In the genomic region with DNA sequence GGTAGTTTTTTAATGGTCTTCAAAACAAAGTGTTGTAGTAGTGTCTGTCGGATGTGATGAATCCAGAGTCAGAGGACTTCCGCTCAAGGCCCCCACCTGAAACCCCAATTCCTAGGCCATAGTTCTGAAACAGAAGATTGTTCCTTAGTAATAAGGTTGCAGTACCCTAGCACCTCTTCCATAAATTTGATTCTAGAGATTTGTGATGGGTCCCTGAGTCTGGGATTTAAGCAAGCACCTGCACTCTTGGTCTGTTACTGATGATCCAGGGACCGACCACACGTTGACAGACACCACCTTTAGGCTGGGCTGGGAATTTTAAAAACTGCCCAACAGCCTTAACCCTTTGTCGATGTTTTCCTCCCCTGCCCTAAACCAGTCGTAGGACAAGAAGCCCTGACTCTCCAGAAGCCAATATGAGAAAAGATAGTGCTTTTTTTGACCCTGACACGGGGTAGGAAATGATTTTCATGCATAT, we compare ENCODE assay signal across 8 cellular contexts. TPM values are rescaled to one million over a fixed set of nuclear protein-coding genes. Genes with fewer than 3 reads are reported as not detected.
DNase-seq lines count a peak whose midpoint lies in the region; ATAC-seq and TF ChIP-seq lines count a peak whose summit lies in the region.

No MANE protein-coding gene starts in this region.

- H3K4me3 ChIP-seq in H7 (ENCODE audit: insufficient read depth, low read depth, low read length), result peak overlapping the region; percentile 85

- H3K27me3 Mint-ChIP-seq in CD4-positive, alpha-beta T cell, result no peaks in the 10 kb centered on the region
- H3K27me3 Mint-ChIP-seq in neural crest cell (ENCODE audit: low read depth), result no peaks in the 10 kb centered on the region

- DNase-seq in CD4-positive, alpha-beta T cell, result no peak
- DNase-seq in H7 (peak; percentile 76), SK-MEL-5 (ENCODE audit: low read depth, low spot score) (peak; percentile 46), epithelial cell of prostate (ENCODE audit: low read depth, low spot score) (no peak), neural crest cell (ENCODE audit: low read depth, low spot score) (no peak), cortex of kidney (lab: John Stamatoyannopoulos, UW) (no peak)
- DNase-seq in effector CD4-positive, alpha-beta T cell, result no peak

- H3K36me3 Mint-ChIP-seq in CD4-positive, alpha-beta T cell (ENCODE audit: low read depth), result peaks cover 33% of the 10 kb centered on the region
- peaks cover 5% of the 10 kb centered on the region for H3K36me3 Mint-ChIP-seq in neural crest cell (ENCODE audit: low read depth)

- no peak overlapping the region for H3K27ac ChIP-seq in CD4-positive, alpha-beta T cell (ENCODE audit: low read depth, low read length)
- H3K27ac ChIP-seq in epithelial cell of prostate, result peak overlapping the region; percentile 85

- H3K4me3 Mint-ChIP-seq in CD4-positive, alpha-beta T cell, result peak overlapping the region; percentile 99
- peak overlapping the region; percentile 92 for H3K4me3 Mint-ChIP-seq in neural crest cell

- peaks cover 67% of the 10 kb centered on the region for H3K4me1 Mint-ChIP-seq in CD4-positive, alpha-beta T cell (ENCODE audit: low read depth)
- H3K4me1 Mint-ChIP-seq in neural crest cell, result peaks cover 36% of the 10 kb centered on the region

- no peaks in the 10 kb centered on the region for H3K9me3 ChIP-seq in CD4-positive, alpha-beta T cell (ENCODE audit: control insufficient read depth, low read length)

- CTCF ChIA-PET in CD4-positive, alpha-beta T cell (lab: Charles Lee), result interaction anchor here (1.2 to 2.0 kb wide), 3 partner anchors 15 to 21 kb away, joined by 3 to 10 read pairs (median 7); no protein-coding TSS in a partner anchor

- no peaks in the 10 kb centered on the region for H3K9me3 Mint-ChIP-seq in CD4-positive, alpha-beta T cell
- no peaks in the 10 kb centered on the region for H3K9me3 Mint-ChIP-seq in neural crest cell

- in situ Hi-C loops in SK-MEL-5 (cut with HindIII; ENCODE audit: low pct_unique_long_range_greater_than_20kb, low sequenced_read_pairs), result no loop called here

- POLR2A ChIA-PET in CD4-positive, alpha-beta T cell (lab: Charles Lee), result interaction anchor here (1.0 to 1.7 kb wide), 7 partner anchors 10 to 323 kb away, joined by 3 to 10 read pairs (median 4); no protein-coding TSS in a partner anchor

- intact Hi-C loops in CD4-positive, alpha-beta T cell (cut with DNase I, micrococcal nuclease), result loop anchor here (1.0 to 10.0 kb wide), 6 partner anchors 21 to 417 kb away; partner anchors contain the start of genes MAPK14 (in 1 of the 2) and SRSF3 (in 1 of the 2)

- H3K27ac Mint-ChIP-seq in CD4-positive, alpha-beta T cell, result peak overlapping the region; percentile 97
- H3K27ac Mint-ChIP-seq in neural crest cell (ENCODE audit: unreplicated experiment), result peak overlapping the region; percentile 24

- no peaks in the 10 kb centered on the region for H3K27me3 ChIP-seq in CD4-positive, alpha-beta T cell (ENCODE audit: control insufficient read depth, insufficient read depth, low read length)
- no peaks in the 10 kb centered on the region for H3K27me3 ChIP-seq in H7 (ENCODE audit: control insufficient read depth, insufficient read depth, low read length)

- ATAC-seq in CD4-positive, alpha-beta T cell (ENCODE audit: poor library complexity), result no peak
- ATAC-seq in GM18868 (IDR thresholded peaks at IDR 0.05; ENCODE audit: unreplicated experiment), result no peak

- H3K36me3 ChIP-seq in H7 (replicated peaks; ENCODE audit: control insufficient read depth, insufficient read depth, low read length), result no peaks in the 10 kb centered on the region

- TF ChIP-seq CTCF in CD4-positive, alpha-beta T cell (IDR thresholded peaks at IDR 0.05), result no peak
- TF ChIP-seq CTCF in neural crest cell (conservative IDR thresholded peaks at IDR 0.05), result peak; percentile 42

RNA-seq across cellular contexts. Expression of gene KCTD20, which starts 1.2 kb away (rescaled TPM):
- 10 to 100 TPM; 38.4 to 39.5 TPM for total RNA-seq in CD4-positive, alpha-beta T cell
- total RNA-seq in H7 (2014; rRNA removed; shearing (Covaris generic)), result 38.9 and 46.3 TPM in 2 replicates
- total RNA-seq in SK-MEL-5 (2014; rRNA removed; shearing (Covaris generic)), result 83.0 and 89.0 TPM in 2 replicates
- polyA plus RNA-seq in SK-MEL-5 (2015; cell fraction: cytosol; rRNA removed), result 46.5 and 58.0 TPM in 2 replicates
- polyA plus RNA-seq in SK-MEL-5 (2015; cell fraction: nucleus; rRNA removed), result 18.8 and 21.1 TPM in 2 replicates
- 48.1 and 52.5 TPM in 2 replicates for total RNA-seq in neural crest cell

RNA-seq across cellular contexts. Expression of gene PXT1, which starts 1.3 kb away (rescaled TPM):
- under 1 TPM; 0.55 to 0.59 TPM for total RNA-seq in CD4-positive, alpha-beta T cell
- 0.03 TPM in 1 of 2 replicates, not detected in the other for total RNA-seq in H7 (2014; rRNA removed; shearing (Covaris generic))
- total RNA-seq in SK-MEL-5 (2014; rRNA removed; shearing (Covaris generic)), result not detected in 2 replicates
- polyA plus RNA-seq in SK-MEL-5 (2015; cell fraction: cytosol; rRNA removed), result not detected in 2 replicates
- not detected in 2 replicates for polyA plus RNA-seq in SK-MEL-5 (2015; cell fraction: nucleus; rRNA removed)
- 0.14 TPM in 1 of 2 replicates, not detected in the other for total RNA-seq in neural crest cell

RNA-seq across cellular contexts. Expression of gene ETV7, which starts 56.5 kb away (rescaled TPM):
- under 1 TPM; 0.33 to 0.73 TPM for total RNA-seq in CD4-positive, alpha-beta T cell
- 0.28 and 1.5 TPM in 2 replicates for total RNA-seq in H7 (2014; rRNA removed; shearing (Covaris generic))
- total RNA-seq in SK-MEL-5 (2014; rRNA removed; shearing (Covaris generic)), result not detected in 2 replicates
- polyA plus RNA-seq in SK-MEL-5 (2015; cell fraction: cytosol; rRNA removed), result not detected in 2 replicates
- not detected in 2 replicates for polyA plus RNA-seq in SK-MEL-5 (2015; cell fraction: nucleus; rRNA removed)
- not detected in 2 replicates for total RNA-seq in neural crest cell

Comparison
In these comparisons a context has a peak if more than half of its experiments do, and no peak if none do; other contexts are left out.
1. DNase-seq: peak in H7 (single experiment) and SK-MEL-5 (single experiment); none in CD4-positive, alpha-beta T cell (0 of 10), epithelial cell of prostate (single experiment), neural crest cell (single experiment), effector CD4-positive, alpha-beta T cell (single experiment) and cortex of kidney (single experiment).